8 cellular contexts compared by ENCODE assay signal in the genomic region with DNA sequence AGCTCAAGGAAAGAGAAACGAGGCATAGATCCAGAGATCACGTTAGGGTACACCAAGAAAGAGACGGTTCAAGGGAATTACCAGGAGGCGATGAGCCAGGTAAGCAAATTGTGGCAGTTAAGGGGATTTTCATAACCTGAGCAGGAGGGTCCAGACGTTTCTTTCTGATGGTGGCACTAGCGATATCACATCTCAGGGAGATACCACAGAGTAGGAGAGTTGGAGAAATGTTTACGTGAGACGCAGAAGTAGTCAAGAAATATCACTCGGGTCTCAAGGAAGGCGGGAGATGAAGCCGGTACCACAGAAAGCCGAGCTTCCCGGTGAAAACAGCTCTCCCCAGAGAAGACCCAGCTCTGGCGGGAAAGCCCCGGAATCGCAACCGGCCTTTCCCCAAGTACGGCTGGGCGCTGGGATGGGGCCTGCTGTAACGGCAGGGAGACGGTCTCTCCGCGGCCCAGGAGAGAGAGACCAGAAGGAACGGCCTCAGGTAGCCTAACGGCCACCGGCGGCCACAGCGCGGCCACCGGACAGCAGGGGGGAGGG. TPM values are rescaled to one million over a fixed set of nuclear protein-coding genes. Genes with fewer than 3 reads are reported as not detected.
A peak's percentile ranks its signal among the peaks of the same experiment; 100 is the strongest.
DNase-seq lines count a peak whose midpoint lies in the region; ATAC-seq, FAIRE-seq and TF ChIP-seq lines count a peak whose summit lies in the region.

No MANE protein-coding gene starts in this region.

- H3K9me3 Mint-ChIP-seq in GM23338 (no peaks in the 10 kb centered on the region), type B pancreatic cell (no peaks in the 10 kb centered on the region)
- H3K9me3 Mint-ChIP-seq in activated CD4-positive, alpha-beta memory T cell treated with anti-CD3 and anti-CD28 coated beads, Interleukin-2, amount 10 ng/mL, durations not matched to agents 7 days and 5 days, result no peaks in the 10 kb centered on the region
- H3K9me3 Mint-ChIP-seq in naive thymus-derived CD8-positive, alpha-beta T cell, result no peaks in the 10 kb centered on the region

- no peaks in the 10 kb centered on the region for H3K9me2 ChIP-seq in GM23338 (ENCODE audit: insufficient read depth)

- H3K23me2 ChIP-seq in H1 (ENCODE audit: low read depth, low read length), result peaks cover 3% of the 10 kb centered on the region; the same call in 1 of the 2 replicates

- DNase-seq in GM10248 (ENCODE audit: extremely low spot score) (peak; percentile 33), GM23338 (ENCODE audit: low spot score) (peak; percentile 19), Kasumi-1 (lab: John Stamatoyannopoulos, UW) (peak; percentile 20 to 25), H1 (ENCODE audit: low read depth in 1 of 2, low spot score in 2 of 2) (no peak), type B pancreatic cell (ENCODE audit: extremely low spot score, unreplicated experiment) (peak; percentile 70), SKM-1 treated with dmso at 0.1 percent for 144 hours (lab: John Stamatoyannopoulos, UW; ENCODE audit: unreplicated experiment) (no peak)
- DNase-seq in activated CD4-positive, alpha-beta memory T cell treated with anti-CD3 and anti-CD28 coated beads, Interleukin-2, amount 10 ng/mL, durations not matched to agents 7 days and 5 days, result peak; percentile 47
- DNase-seq in naive thymus-derived CD8-positive, alpha-beta T cell, result peak; percentile 27 to 65 (median 50)

- peak overlapping the region; percentile 96 for H3K27ac Mint-ChIP-seq in GM23338
- H3K27ac Mint-ChIP-seq in activated CD4-positive, alpha-beta memory T cell treated with anti-CD3 and anti-CD28 coated beads, Interleukin-2, amount 10 ng/mL, durations not matched to agents 7 days and 5 days, result peak overlapping the region; percentile 84
- H3K27ac Mint-ChIP-seq in naive thymus-derived CD8-positive, alpha-beta T cell, result peak overlapping the region; percentile 95 to 100 (median 98)
- H3K27ac Mint-ChIP-seq in type B pancreatic cell, result peak overlapping the region; percentile 94

- WGBS in H1 (ENCODE audit: extremely low coverage in 1 of 2, insufficient coverage in 1 of 2, insufficient read length in 1 of 2, insufficient replicate concordance in 2 of 2, low coverage in 1 of 2, low lambda C conversion rate in 2 of 2, missing lambda C conversion rate in 1 of 2), 2 experiments, result 1% methylated on average over 23 of the region's 30 CpGs; no CpG with 5 or more reads in 1 of the 2 experiments

- H3K4me1 Mint-ChIP-seq in GM23338 (peaks cover 19% of the 10 kb centered on the region), type B pancreatic cell (ENCODE audit: unreplicated experiment) (peaks cover 17% of the 10 kb centered on the region)
- peaks cover 55% of the 10 kb centered on the region for H3K4me1 Mint-ChIP-seq in activated CD4-positive, alpha-beta memory T cell treated with anti-CD3 and anti-CD28 coated beads, Interleukin-2, amount 10 ng/mL, durations not matched to agents 7 days and 5 days
- peaks cover 27 to 60% (median 48%) of the 10 kb centered on the region in 4 donors for H3K4me1 Mint-ChIP-seq in naive thymus-derived CD8-positive, alpha-beta T cell

- ATAC-seq in GM23338, result peak; percentile 6; the same call in 2 of the 3 replicates
- ATAC-seq in naive thymus-derived CD8-positive, alpha-beta T cell, result peak; percentile 51 to 53

- H3K36me3 Mint-ChIP-seq in GM23338 (ENCODE audit: low read depth) (peaks cover 3% of the 10 kb centered on the region; the same call in 1 of the 3 replicates), type B pancreatic cell (no peaks in the 10 kb centered on the region)
- peaks cover 6% of the 10 kb centered on the region for H3K36me3 Mint-ChIP-seq in activated CD4-positive, alpha-beta memory T cell treated with anti-CD3 and anti-CD28 coated beads, Interleukin-2, amount 10 ng/mL, durations not matched to agents 7 days and 5 days (ENCODE audit: low read depth)
- peaks cover 0 to 4% (median under 1%) of the 10 kb centered on the region in 3 donors for H3K36me3 Mint-ChIP-seq in naive thymus-derived CD8-positive, alpha-beta T cell

- POLR2A ChIA-PET in GM10248 (lab: Yijun Ruan, JAX) (interaction anchor here (0.9 to 1.0 kb wide), 2 partner anchors 14 to 51 kb away, joined by 3 to 5 read pairs; partner anchors contain the start of genes ASB8 and PFKM), H1 (lab: Charles Lee; ENCODE audit: partially characterized antibody) (interaction anchor here (0.6 to 7.5 kb wide), 22 partner anchors 12 to 373 kb away, joined by 3 to 56 read pairs (median 4); partner anchors contain the start of genes ASB8 and PFKM)
- POLR2A ChIA-PET in activated CD4-positive, alpha-beta memory T cell treated with anti-CD3 and anti-CD28 coated beads, Interleukin-2, amount 10 ng/mL, durations not matched to agents 7 days and 5 days (lab: Charles Lee), result interaction anchor here (0.6 to 5.1 kb wide), 19 partner anchors 9 to 577 kb away, joined by 3 to 54 read pairs (median 4); partner anchors contain the start of genes ASB8, KANSL2 and PFKM
- POLR2A ChIA-PET in naive thymus-derived CD8-positive, alpha-beta T cell (lab: Charles Lee), result interaction anchor here (0.6 to 3.5 kb wide), 16 partner anchors 8 to 577 kb away, joined by 3 to 39 read pairs (median 4); partner anchors contain the start of genes ASB8, KANSL2, PFKM and TMEM106C

- H2AK5ac ChIP-seq in H1 (ENCODE audit: low read depth, low read length), result no peak overlapping the region

- H2BK5ac ChIP-seq in H1 (ENCODE audit: low read depth, low read length), result peak overlapping the region; percentile 88

- H3K18ac ChIP-seq in H1 (ENCODE audit: extremely low read depth, low read length), result peak overlapping the region; percentile 88

- peak overlapping the region; percentile 100 for H3K27ac ChIP-seq in GM23338 (ENCODE audit: low read depth)
- H3K27ac ChIP-seq in H1 (ENCODE audit: low read depth, low read length), result peak overlapping the region; percentile 99

- H2AFZ ChIP-seq in GM23338 (peak overlapping the region; percentile 91), H1 (ENCODE audit: low read length) (peak overlapping the region; percentile 72)

- H2BK120ac ChIP-seq in H1 (replicated peaks; ENCODE audit: low read depth, low read length), result peak overlapping the region; percentile 4

- H3K79me1 ChIP-seq in H1 (ENCODE audit: low read depth, low read length), result peaks cover 3% of the 10 kb centered on the region; the same call in 1 of the 2 replicates

- H3K4me1 ChIP-seq in GM23338 (ENCODE audit: insufficient read depth), result peaks cover 17% of the 10 kb centered on the region
- H3K4me1 ChIP-seq in H1 (replicated peaks in 1 of 4; ENCODE audit: control insufficient read depth in 3 of 4, insufficient read depth in 4 of 4, low read length in 3 of 4), result peaks cover 0 to 6% (median 3%) of the 10 kb centered on the region in 4 experiments; a peak in 4 of 7 replicates

- H3K4me3 ChIP-seq in GM23338, result peak overlapping the region; percentile 81
- peak overlapping the region; percentile 93 to 99 (median 96) for H3K4me3 ChIP-seq in H1 (ENCODE audit: extremely low read depth in 1 of 4, insufficient read depth in 2 of 4, low read depth in 3 of 4, low read length in 4 of 4)

- no peak for TF ChIP-seq POLR2A in H1 (IDR thresholded peaks at IDR 0.05; ENCODE audit: control extremely low read depth in 1 of 2, low read depth in 2 of 2, low read length in 2 of 2)

- 0 out of 2 replicates have a peak overlapping the region, but pooled peaks have one; percentile 22 for H2BK15ac ChIP-seq in H1 (ENCODE audit: low read length)

- H3K9me3 ChIP-seq in H1 (ENCODE audit: insufficient read depth in 2 of 2, low read depth in 1 of 2, low read length in 1 of 2), result no peaks in the 10 kb centered on the region

- H3K56ac ChIP-seq in H1 (replicated peaks; ENCODE audit: insufficient read length, low read depth, low read length), result peak overlapping the region; percentile 81

- H3K9ac ChIP-seq in H1 (replicated peaks in 1 of 4; ENCODE audit: extremely low read depth in 1 of 4, low read depth in 3 of 4, low read length in 3 of 4), result peak overlapping the region; percentile 74 to 98 (median 96)

- H2BK20ac ChIP-seq in H1 (ENCODE audit: low read length), result no peak overlapping the region

- H3K36me3 ChIP-seq in GM23338 (ENCODE audit: insufficient read depth) (no peaks in the 10 kb centered on the region), H1 (ENCODE audit: control insufficient read depth in 2 of 4, insufficient read depth in 4 of 4, low read length in 3 of 4) (no peaks in the 10 kb centered on the region)

- peak overlapping the region; percentile 29 for H2BK12ac ChIP-seq in H1 (ENCODE audit: low read depth, low read length)

- H3K4ac ChIP-seq in H1 (replicated peaks; ENCODE audit: insufficient read length, low read depth, low read length), result peak overlapping the region; percentile 92

- H4K5ac ChIP-seq in H1 (ENCODE audit: insufficient read length, low read depth, low read length), result peak overlapping the region; percentile 86

- no peak for TF ChIP-seq EP300 in H1 (IDR thresholded peaks at IDR 0.05; ENCODE audit: borderline replicate concordance in 1 of 2, low read depth in 2 of 2, low read length in 2 of 2)

- H3K79me2 ChIP-seq in GM23338 (replicated peaks; ENCODE audit: insufficient read depth), result peaks cover 49% of the 10 kb centered on the region
- H3K79me2 ChIP-seq in H1 (ENCODE audit: control insufficient read depth in 1 of 2, insufficient read depth in 2 of 2, low read length in 2 of 2), result peaks cover 6 to 47% of the 10 kb centered on the region in 2 experiments; a peak in 3 of 4 replicates

- peak overlapping the region; percentile 98 for H4K8ac ChIP-seq in H1 (ENCODE audit: extremely low read depth, insufficient read depth, low read length)

- TF ChIP-seq CTCF in GM10248 (IDR thresholded peaks at IDR 0.05; ENCODE audit: control extremely low read depth, extremely low read depth, low read depth, missing control alignments) (no peak), GM23338 (conservative IDR thresholded peaks at IDR 0.05; ENCODE audit: low read depth in 2 of 2) (no peak), H1 (IDR thresholded peaks at IDR 0.05; ENCODE audit: control extremely low read depth in 1 of 3, insufficient read depth in 1 of 3, low read depth in 1 of 3, low read length in 3 of 3) (no peak), type B pancreatic cell (conservative IDR thresholded peaks at IDR 0.05) (no peak)

- peak overlapping the region; percentile 82 for H4K91ac ChIP-seq in H1 (replicated peaks; ENCODE audit: insufficient read length, low read length)

- no peak for FAIRE-seq in H1 (lab: Jason Lieb, UNC)

- H3K4me3 Mint-ChIP-seq in GM23338 (peak overlapping the region; percentile 95), type B pancreatic cell (peak overlapping the region; percentile 92)
- peak overlapping the region; percentile 94 for H3K4me3 Mint-ChIP-seq in activated CD4-positive, alpha-beta memory T cell treated with anti-CD3 and anti-CD28 coated beads, Interleukin-2, amount 10 ng/mL, durations not matched to agents 7 days and 5 days
- H3K4me3 Mint-ChIP-seq in naive thymus-derived CD8-positive, alpha-beta T cell, result peak overlapping the region; percentile 89 to 99 (median 94)

- no peak for TF ChIP-seq RAD21 in H1 (IDR thresholded peaks at IDR 0.05 in 1 of 2, conservative IDR thresholded peaks at IDR 0.05 in 1 of 2; ENCODE audit: low read depth in 2 of 2, low read length in 2 of 2)

- H4K20me1 ChIP-seq in GM23338 (replicated peaks; ENCODE audit: insufficient read depth) (no peaks in the 10 kb centered on the region), H1 (replicated peaks in 1 of 2; ENCODE audit: control insufficient read depth in 1 of 2, insufficient read depth in 2 of 2, low read length in 2 of 2) (no peaks in the 10 kb centered on the region)

- H3K4me2 ChIP-seq in GM23338, result peak overlapping the region; percentile 95
- peak overlapping the region; percentile 84 to 90 for H3K4me2 ChIP-seq in H1 (ENCODE audit: insufficient read depth in 1 of 2, low read depth in 2 of 2, low read length in 2 of 2)

- H3K23ac ChIP-seq in H1 (ENCODE audit: insufficient read length), result peak overlapping the region; percentile 86

- H3K27me3 ChIP-seq in GM23338 (ENCODE audit: insufficient read depth), result peaks cover 20% of the 10 kb centered on the region
- peaks cover 0 to 5% (median 0%) of the 10 kb centered on the region in 4 experiments; a peak in 2 of 7 replicates for H3K27me3 ChIP-seq in H1 (replicated peaks in 1 of 4; ENCODE audit: control insufficient read depth in 3 of 4, extremely low read depth in 1 of 4, insufficient read depth in 3 of 4, low read length in 3 of 4)

- peaks cover 4% of the 10 kb centered on the region for H3K27me3 Mint-ChIP-seq in GM23338 (ENCODE audit: insufficient read depth, low read depth, poor library complexity)
- H3K27me3 Mint-ChIP-seq in activated CD4-positive, alpha-beta memory T cell treated with anti-CD3 and anti-CD28 coated beads, Interleukin-2, amount 10 ng/mL, durations not matched to agents 7 days and 5 days, result no peaks in the 10 kb centered on the region
- H3K27me3 Mint-ChIP-seq in naive thymus-derived CD8-positive, alpha-beta T cell, result no peaks in the 10 kb centered on the region
- H3K27me3 Mint-ChIP-seq in type B pancreatic cell, result peaks cover 12% of the 10 kb centered on the region

- peaks cover 15% of the 10 kb centered on the region for H3F3A ChIP-seq in GM23338 (replicated peaks; ENCODE audit: low read depth)

- CTCF ChIA-PET in GM10248 (lab: Yijun Ruan, JAX), result interaction anchor here (0.6 to 1.7 kb wide), 5 partner anchors 11 to 37 kb away, joined by 3 to 4 read pairs (median 3); partner anchors contain the start of gene PFKM
- CTCF ChIA-PET in activated CD4-positive, alpha-beta memory T cell treated with anti-CD3 and anti-CD28 coated beads, Interleukin-2, amount 10 ng/mL, durations not matched to agents 7 days and 5 days (lab: Charles Lee), result interaction anchor here (0.7 to 0.9 kb wide), 2 partner anchors 52 to 53 kb away, joined by 3 read pairs; partner anchors contain the start of gene ASB8
- CTCF ChIA-PET in H1 (lab: Charles Lee; ENCODE audit: partially characterized antibody), result interaction anchor here (1.0 to 2.1 kb wide), 5 partner anchors 14 to 268 kb away, joined by 3 to 7 read pairs (median 3); no protein-coding TSS in a partner anchor

- peak overlapping the region; percentile 63 for H3K14ac ChIP-seq in H1 (ENCODE audit: insufficient read length)

RNA-seq across cellular contexts. Expression of gene SENP1, which starts 0.5 kb away (rescaled TPM):
- total RNA-seq in GM23338 (2014; rRNA removed; shearing (Covaris generic)), result 23.7 and 27.7 TPM in 2 replicates
- polyA plus RNA-seq in GM23338 (2016; fragmentation: Nextera tagmentation; extraction: Ambion mirVana) (7.6 and 8.6 TPM in 2 replicates), H1 (2011; rRNA removed) (9.5 and 14.2 TPM in 2 replicates)
- total RNA-seq in activated CD4-positive, alpha-beta memory T cell treated with anti-CD3 and anti-CD28 coated beads, Interleukin-2, amount 10 ng/mL, durations not matched to agents 7 days and 5 days, result 10 to 100 TPM; 42.4 to 43.7 TPM
- total RNA-seq in H1 (2021; fragmentation: NEBNext Ultra II Directional; extraction: Animal tissue kit (Norgen Biotek cat#: 25700)), result 29.8 and 31.5 TPM in 2 replicates
- 12.6 TPM for polyA plus RNA-seq in H1 (2011; cell fraction: cytosol; rRNA removed)
- 9.8 TPM for polyA plus RNA-seq in H1 (2011; cell fraction: nucleus; rRNA removed)
- polyA plus RNA-seq in H1 (2012, experiment 1 of 2), result 9.6 to 15.5 TPM (median 12.5 TPM) in 4 replicates
- polyA plus RNA-seq in H1 (2012, experiment 2 of 2), result 1.3 TPM
- polyA plus RNA-seq in H1 (2013, experiment 1 of 2), result 16.9 TPM
- 16.0 TPM for polyA plus RNA-seq in H1 (2013, experiment 2 of 2)
- 40.5 and 56.9 TPM in 2 replicates for polyA minus RNA-seq in H1 (2011; rRNA and poly(A)+ RNA removed)
- polyA minus RNA-seq in H1 (2011; cell fraction: cytosol; rRNA and poly(A)+ RNA removed), result 20.7 TPM
- polyA minus RNA-seq in H1 (2011; cell fraction: nucleus; rRNA and poly(A)+ RNA removed), result 39.5 TPM
- total RNA-seq in naive thymus-derived CD8-positive, alpha-beta T cell, result 10 to 100 TPM; 29.1 to 37.0 TPM
- polyA plus RNA-seq in naive thymus-derived CD8-positive, alpha-beta T cell, result 10 to 100 TPM in 2 of 3 donors, 1 to 10 TPM in 1; 9.9 to 11.9 (median 10.2) TPM
- total RNA-seq in type B pancreatic cell (ENCODE audit: low replicate concordance), result 25.0 and 32.0 TPM in 2 replicates

RNA-seq across cellular contexts. Expression of gene PFKM, which starts 13.8 kb away (rescaled TPM):
- 78.6 and 82.5 TPM in 2 replicates for total RNA-seq in GM23338 (2014; rRNA removed; shearing (Covaris generic))
- polyA plus RNA-seq in GM23338 (2016; fragmentation: Nextera tagmentation; extraction: Ambion mirVana) (47.2 and 52.4 TPM in 2 replicates), H1 (2011; rRNA removed) (62.6 and 73.7 TPM in 2 replicates)
- total RNA-seq in activated CD4-positive, alpha-beta memory T cell treated with anti-CD3 and anti-CD28 coated beads, Interleukin-2, amount 10 ng/mL, durations not matched to agents 7 days and 5 days, result 10 to 100 TPM; 16.8 TPM
- total RNA-seq in H1 (2021; fragmentation: NEBNext Ultra II Directional; extraction: Animal tissue kit (Norgen Biotek cat#: 25700)), result 106 and 109 TPM in 2 replicates
- polyA plus RNA-seq in H1 (2011; cell fraction: cytosol; rRNA removed), result 88.9 TPM
- polyA plus RNA-seq in H1 (2011; cell fraction: nucleus; rRNA removed), result 120 TPM
- 119 to 125 TPM (median 122 TPM) in 4 replicates for polyA plus RNA-seq in H1 (2012, experiment 1 of 2)
- polyA plus RNA-seq in H1 (2012, experiment 2 of 2), result 25.5 TPM
- 35.6 TPM for polyA plus RNA-seq in H1 (2013, experiment 1 of 2)
- 32.4 TPM for polyA plus RNA-seq in H1 (2013, experiment 2 of 2)
- polyA minus RNA-seq in H1 (2011; rRNA and poly(A)+ RNA removed), result 127 and 159 TPM in 2 replicates
- polyA minus RNA-seq in H1 (2011; cell fraction: cytosol; rRNA and poly(A)+ RNA removed), result 44.6 TPM
- polyA minus RNA-seq in H1 (2011; cell fraction: nucleus; rRNA and poly(A)+ RNA removed), result 92.9 TPM
- 10 to 100 TPM; 14.4 to 16.1 TPM for total RNA-seq in naive thymus-derived CD8-positive, alpha-beta T cell
- 1 to 10 TPM; 4.5 to 8.4 (median 4.6) TPM for polyA plus RNA-seq in naive thymus-derived CD8-positive, alpha-beta T cell
- 99.0 and 119 TPM in 2 replicates for total RNA-seq in type B pancreatic cell (ENCODE audit: low replicate concordance)

RNA-seq across cellular contexts. Expression of gene ASB8, which starts 51.9 kb away (rescaled TPM):
- 5.4 and 8.4 TPM in 2 replicates for total RNA-seq in GM23338 (2014; rRNA removed; shearing (Covaris generic))
- polyA plus RNA-seq in GM23338 (2016; fragmentation: Nextera tagmentation; extraction: Ambion mirVana), result 5.4 and 6.4 TPM in 2 replicates
- 10 to 100 TPM; 43.4 to 45.6 TPM for total RNA-seq in activated CD4-positive, alpha-beta memory T cell treated with anti-CD3 and anti-CD28 coated beads, Interleukin-2, amount 10 ng/mL, durations not matched to agents 7 days and 5 days
- 8.1 and 8.3 TPM in 2 replicates for total RNA-seq in H1 (2021; fragmentation: NEBNext Ultra II Directional; extraction: Animal tissue kit (Norgen Biotek cat#: 25700))
- 3.8 and 4.2 TPM in 2 replicates for polyA plus RNA-seq in H1 (2011; rRNA removed)
- 7.7 TPM for polyA plus RNA-seq in H1 (2011; cell fraction: cytosol; rRNA removed)
- 5.0 TPM for polyA plus RNA-seq in H1 (2011; cell fraction: nucleus; rRNA removed)
- polyA plus RNA-seq in H1 (2012, experiment 1 of 2), result 7.5 to 10.4 TPM (median 8.3 TPM) in 4 replicates
- 5.9 TPM for polyA plus RNA-seq in H1 (2012, experiment 2 of 2)
- 4.8 TPM for polyA plus RNA-seq in H1 (2013, experiment 1 of 2)
- polyA plus RNA-seq in H1 (2013, experiment 2 of 2), result 4.6 TPM
- polyA minus RNA-seq in H1 (2011; rRNA and poly(A)+ RNA removed), result 12.5 and 15.9 TPM in 2 replicates
- polyA minus RNA-seq in H1 (2011; cell fraction: cytosol; rRNA and poly(A)+ RNA removed), result 3.4 TPM
- polyA minus RNA-seq in H1 (2011; cell fraction: nucleus; rRNA and poly(A)+ RNA removed), result 7.7 TPM
- total RNA-seq in naive thymus-derived CD8-positive, alpha-beta T cell, result 10 to 100 TPM; 71.0 to 81.0 TPM
- polyA plus RNA-seq in naive thymus-derived CD8-positive, alpha-beta T cell, result 10 to 100 TPM; 61.2 to 75.6 (median 64.4) TPM
- 27.0 and 29.5 TPM in 2 replicates for total RNA-seq in type B pancreatic cell (ENCODE audit: low replicate concordance)

Comparison
In these comparisons a context has a peak if more than half of its experiments do, and no peak if none do; other contexts are left out.
1. DNase-seq: peak in GM10248 (single experiment), GM23338 (single experiment), Kasumi-1 (2 of 2), activated CD4-positive, alpha-beta memory T cell treated with anti-CD3 and anti-CD28 coated beads, Interleukin-2, amount 10 ng/mL, durations not matched to agents 7 days and 5 days (single experiment), naive thymus-derived CD8-positive, alpha-beta T cell (10 of 10) and type B pancreatic cell (single experiment); none in H1 (0 of 2) and SKM-1 treated with dmso at 0.1 percent for 144 hours (single experiment).
2. Peak in every context shown above with its lines, with median percentiles within 50 percentile points of each other: H3K27ac Mint-ChIP-seq and H3K4me3 Mint-ChIP-seq.